ENCODE assay signal across 8 cellular contexts in the genomic region with DNA sequence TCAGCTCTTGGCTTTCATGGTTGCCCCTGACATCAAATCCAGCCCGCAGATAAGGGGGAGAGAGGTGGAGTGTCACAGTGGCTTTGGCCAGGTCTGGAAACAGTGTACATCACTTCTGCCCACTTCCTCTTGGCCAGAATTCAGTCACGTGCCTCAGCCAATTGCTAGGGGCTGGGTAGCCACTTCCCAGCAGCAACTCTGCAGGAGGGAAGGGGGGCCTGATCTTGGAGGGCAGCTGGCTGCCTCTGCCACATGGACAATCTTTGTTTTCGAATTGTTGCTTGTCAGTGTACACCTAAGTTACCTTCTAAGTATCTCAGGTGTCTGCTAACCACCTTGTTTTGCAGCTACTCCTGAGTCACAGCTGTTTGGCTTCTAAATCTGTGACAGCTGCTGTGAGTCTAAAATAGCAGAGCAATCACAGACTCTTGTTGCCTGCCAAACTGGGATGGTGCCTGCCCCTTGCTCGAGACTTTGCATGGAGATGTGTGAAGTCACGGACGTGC. TPM values are rescaled to one million over a fixed set of nuclear protein-coding genes. Genes with fewer than 3 reads are reported as not detected.
DNase-seq lines count a peak whose midpoint lies in the region; ATAC-seq and TF ChIP-seq lines count a peak whose summit lies in the region.

No MANE protein-coding gene starts in this region.

- peak; percentile 41 for ATAC-seq in GM19372 (IDR thresholded peaks at IDR 0.05; ENCODE audit: low read depth, unreplicated experiment)
- ATAC-seq in stimulated activated naive CD8-positive, alpha-beta T cell treated with anti-CD3 and anti-CD28 coated beads, Interleukin-15, amount 100 ng/mL, for 72 hours = no peak

- H3K4me3 Mint-ChIP-seq in stimulated activated naive CD8-positive, alpha-beta T cell treated with anti-CD3 and anti-CD28 coated beads, Interleukin-15, amount 100 ng/mL, for 72 hours = no peak overlapping the region

- H3K27me3 Mint-ChIP-seq in stimulated activated naive CD8-positive, alpha-beta T cell treated with anti-CD3 and anti-CD28 coated beads, Interleukin-15, amount 100 ng/mL, for 72 hours = no peaks in the 10 kb centered on the region

- H3K9me3 Mint-ChIP-seq in stimulated activated naive CD8-positive, alpha-beta T cell treated with anti-CD3 and anti-CD28 coated beads, Interleukin-15, amount 100 ng/mL, for 72 hours = no peaks in the 10 kb centered on the region

- CTCF ChIA-PET in HEK293T (lab: Yijun Ruan, JAX) = no interaction called here

- POLR2A ChIA-PET in HEK293T (lab: Yijun Ruan, JAX) = no interaction called here

- no peak overlapping the region for H3K4me3 ChIP-seq in cardiac fibroblast (replicated peaks in 1 of 2; ENCODE audit: low read depth in 2 of 2, low read length in 2 of 2)

- no peak for TF ChIP-seq CTCF in cardiac fibroblast (IDR thresholded peaks at IDR 0.05; ENCODE audit: low read depth, low read length)

- DNase-seq in NCI-H2029 (lab: John Stamatoyannopoulos, UW) = peak; percentile 75
- DNase-seq in cardiac fibroblast (ENCODE audit: low read depth in 2 of 2) = peak; percentile 53 to 87
- peak; percentile 76 for DNase-seq in mesenteric fat pad (ENCODE audit: low spot score)
- DNase-seq in stimulated activated CD8-positive, alpha-beta memory T cell treated with anti-CD3 and anti-CD28 coated beads, Interleukin-4, amount 100 ng/mL, for 48 hours = no peak
- DNase-seq in stimulated activated naive CD8-positive, alpha-beta T cell treated with anti-CD3 and anti-CD28 coated beads, Interleukin-15, amount 100 ng/mL, for 72 hours = no peak
- no peak for DNase-seq in iPS-NIHi11 (ENCODE audit: low spot score)
- no peak for DNase-seq in HEK293T (ENCODE audit: extremely low spot score)

- H3K4me1 Mint-ChIP-seq in stimulated activated naive CD8-positive, alpha-beta T cell treated with anti-CD3 and anti-CD28 coated beads, Interleukin-15, amount 100 ng/mL, for 72 hours = peaks cover 41% of the 10 kb centered on the region

- no peak overlapping the region for H3K27ac Mint-ChIP-seq in stimulated activated naive CD8-positive, alpha-beta T cell treated with anti-CD3 and anti-CD28 coated beads, Interleukin-15, amount 100 ng/mL, for 72 hours

TF ChIP-seq in HEK293T, 16 proteins besides CTCF, POLR2A, EP300 and RAD21:
- TF ChIP-seq HDGF (IDR thresholded peaks at IDR 0.05; ENCODE audit: borderline replicate concordance) (no peak), CTBP1 (IDR thresholded peaks at IDR 0.05; ENCODE audit: borderline replicate concordance) (no peak), BHLHE40 (IDR thresholded peaks at IDR 0.05; ENCODE audit: borderline replicate concordance) (no peak), ZNF384 (IDR thresholded peaks at IDR 0.05) (no peak), PKNOX1 (IDR thresholded peaks at IDR 0.05) (no peak), SUZ12 (IDR thresholded peaks at IDR 0.05) (no peak), FOXK2 (IDR thresholded peaks at IDR 0.05) (no peak), ELF4 (IDR thresholded peaks at IDR 0.05) (no peak)

RNA-seq across cellular contexts. Expression of gene LIMD1, which starts 41.0 kb away (rescaled TPM):
- 26.5 TPM for total RNA-seq in mesenteric fat pad

Comparison
In these comparisons a context has a peak if more than half of its experiments do, and no peak if none do; other contexts are left out.
1. DNase-seq: peak in NCI-H2029 (single experiment), cardiac fibroblast (2 of 2) and mesenteric fat pad (single experiment); none in stimulated activated CD8-positive, alpha-beta memory T cell treated with anti-CD3 and anti-CD28 coated beads, Interleukin-4, amount 100 ng/mL, for 48 hours (single experiment), stimulated activated naive CD8-positive, alpha-beta T cell treated with anti-CD3 and anti-CD28 coated beads, Interleukin-15, amount 100 ng/mL, for 72 hours (0 of 2), iPS-NIHi11 (single experiment) and HEK293T (single experiment).